In genomic region chr2:143279672-143280071, GRCh38 we compare ENCODE assay signal across 1 cellular context.
TF ChIP-seq lines count a peak whose summit lies in the region.

No MANE protein-coding gene starts in this region.

TF ChIP-seq in IMR-90, 13 proteins besides CTCF, POLR2A, EP300 and RAD21:
- TF ChIP-seq MAZ (IDR thresholded peaks at IDR 0.05; ENCODE audit: borderline replicate concordance, low read depth, low read length) (no peak), USF2 (IDR thresholded peaks at IDR 0.05; ENCODE audit: low read depth, low read length) (no peak), ELK1 (IDR thresholded peaks at IDR 0.05; ENCODE audit: borderline replicate concordance, low read depth, low read length) (no peak), CEBPB (IDR thresholded peaks at IDR 0.05; ENCODE audit: low read depth, low read length) (no peak), RCOR1 (IDR thresholded peaks at IDR 0.05; ENCODE audit: insufficient replicate concordance, low read length) (no peak), CHD1 (IDR thresholded peaks at IDR 0.05; ENCODE audit: low read depth, low read length) (no peak), MXI1 (IDR thresholded peaks at IDR 0.05; ENCODE audit: borderline replicate concordance, low read depth, low read length) (no peak), BHLHE40 (IDR thresholded peaks at IDR 0.05; ENCODE audit: low read depth, low read length) (no peak)
